Comparison of ENCODE assay signal across 1 cellular context in the genomic region with DNA sequence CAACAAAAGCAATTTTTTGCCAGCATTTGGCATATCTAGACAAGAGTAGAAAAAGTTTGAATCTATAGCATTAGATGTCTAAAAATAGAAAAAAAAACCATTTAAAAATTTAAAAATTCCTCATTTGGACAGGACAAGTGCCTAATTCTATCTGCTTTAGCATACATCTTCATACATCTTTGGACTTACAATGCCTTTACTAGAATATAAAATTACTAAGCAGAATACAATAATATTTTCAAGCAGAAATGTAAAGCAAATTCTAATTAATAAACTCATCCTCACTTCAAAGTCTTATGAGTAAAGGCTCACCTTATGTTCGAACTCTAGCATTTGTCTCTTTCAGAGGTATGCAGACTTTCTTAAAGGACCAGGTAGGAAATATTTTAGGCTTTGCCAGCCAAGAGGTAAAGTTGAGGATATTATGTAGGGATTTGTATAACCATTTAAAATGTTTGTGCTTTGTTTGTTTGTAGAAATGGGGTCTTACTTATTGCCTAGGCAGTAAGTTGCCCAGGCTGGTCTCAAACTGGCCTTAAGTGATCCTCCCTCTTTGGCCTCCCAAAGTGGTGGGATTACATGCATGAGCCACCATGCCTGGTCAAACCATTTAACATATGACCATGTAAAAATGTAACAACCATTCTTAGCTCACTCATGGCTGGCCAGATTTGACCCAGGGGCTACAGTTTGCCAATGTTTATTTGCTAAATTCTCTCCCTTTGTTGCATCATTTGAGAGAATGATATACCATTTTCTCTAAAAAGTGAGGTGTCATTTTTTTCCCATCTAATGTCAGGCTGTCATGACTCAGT.
A peak's percentile ranks its signal among the peaks of the same experiment; 100 is the strongest.
TF ChIP-seq lines count a peak whose summit lies in the region.

No MANE protein-coding gene starts in this region.

TF ChIP-seq in A549, 52 proteins besides CTCF, POLR2A, EP300 and RAD21:
- TF ChIP-seq HDAC2 (IDR thresholded peaks at IDR 0.05) (no peak), CHD2 (IDR thresholded peaks at IDR 0.05; ENCODE audit: low read length, partially characterized antibody) (no peak), RNF2 (IDR thresholded peaks at IDR 0.05; ENCODE audit: borderline replicate concordance, low read depth) (no peak), CBX8 (IDR thresholded peaks at IDR 0.05) (no peak), PHF8 (IDR thresholded peaks at IDR 0.05; ENCODE audit: borderline replicate concordance, low read depth) (no peak), RARB (CRISPR knock-in tag; IDR thresholded peaks at IDR 0.05) (peak; percentile 49; the same call in 1 of the 2 replicates), CBX2 (IDR thresholded peaks at IDR 0.05; ENCODE audit: borderline replicate concordance, low read depth) (no peak), KDM5A (IDR thresholded peaks at IDR 0.05) (no peak), GATA3 (IDR thresholded peaks at IDR 0.05; ENCODE audit: borderline replicate concordance) (no peak), ZSCAN20 (CRISPR knock-in tag; IDR thresholded peaks at IDR 0.05) (no peak), ZC3H11A (IDR thresholded peaks at IDR 0.05) (no peak), CEBPB (IDR thresholded peaks at IDR 0.05) (peak; percentile 44 to 61; a peak in 2 of 4 replicates), ESRRA (IDR thresholded peaks at IDR 0.05; ENCODE audit: borderline replicate concordance, low read length) (no peak), HOXA7 (CRISPR knock-in tag; IDR thresholded peaks at IDR 0.05) (peak; percentile 94; the same call in 1 of the 2 replicates), RCOR1 (IDR thresholded peaks at IDR 0.05; ENCODE audit: low read depth, low read length) (no peak), FOSL2 (IDR thresholded peaks at IDR 0.05) (no peak), FOSL2 (CRISPR knock-in tag; IDR thresholded peaks at IDR 0.05) (peak; percentile 40; the same call in 1 of the 2 replicates), CHD4 (IDR thresholded peaks at IDR 0.05; ENCODE audit: borderline replicate concordance) (no peak), RFX5 (IDR thresholded peaks at IDR 0.05) (no peak), TFCP2L1 (CRISPR knock-in tag; IDR thresholded peaks at IDR 0.05) (0 out of 2 replicates have a peak, but pooled peaks have one; percentile 23), HEYL (CRISPR knock-in tag; IDR thresholded peaks at IDR 0.05) (no peak), EHF (CRISPR knock-in tag; IDR thresholded peaks at IDR 0.05) (no peak), JUN (IDR thresholded peaks at IDR 0.05) (peak in 1 of 2 experiments; percentile 31; a peak in 2 of 5 replicates), POLR2AphosphoS2 (conservative IDR thresholded peaks at IDR 0.05; ENCODE audit: low read length) (peak; percentile 77; the same call in 1 of the 2 replicates), HOXB5 (CRISPR knock-in tag; IDR thresholded peaks at IDR 0.05) (no peak), JUNB (IDR thresholded peaks at IDR 0.05) (no peak), SMC3 (IDR thresholded peaks at IDR 0.05) (no peak), NFE2L2 (conservative IDR thresholded peaks at IDR 0.05; ENCODE audit: low read length) (no peak), SREBF2 (IDR thresholded peaks at IDR 0.05) (no peak), EHMT2 (IDR thresholded peaks at IDR 0.05; ENCODE audit: low read depth) (no peak), MYC (IDR thresholded peaks at IDR 0.05; ENCODE audit: borderline replicate concordance, low read length) (no peak), ZFP36 (IDR thresholded peaks at IDR 0.05; ENCODE audit: borderline replicate concordance, partially characterized antibody) (no peak), FOSB (CRISPR knock-in tag; IDR thresholded peaks at IDR 0.05) (peak; percentile 82), NR3C1 (IDR thresholded peaks at IDR 0.05) (no peak), MAZ (IDR thresholded peaks at IDR 0.05; ENCODE audit: borderline replicate concordance, low read depth, low read length) (no peak)
- TF ChIP-seq, protein P1, sequence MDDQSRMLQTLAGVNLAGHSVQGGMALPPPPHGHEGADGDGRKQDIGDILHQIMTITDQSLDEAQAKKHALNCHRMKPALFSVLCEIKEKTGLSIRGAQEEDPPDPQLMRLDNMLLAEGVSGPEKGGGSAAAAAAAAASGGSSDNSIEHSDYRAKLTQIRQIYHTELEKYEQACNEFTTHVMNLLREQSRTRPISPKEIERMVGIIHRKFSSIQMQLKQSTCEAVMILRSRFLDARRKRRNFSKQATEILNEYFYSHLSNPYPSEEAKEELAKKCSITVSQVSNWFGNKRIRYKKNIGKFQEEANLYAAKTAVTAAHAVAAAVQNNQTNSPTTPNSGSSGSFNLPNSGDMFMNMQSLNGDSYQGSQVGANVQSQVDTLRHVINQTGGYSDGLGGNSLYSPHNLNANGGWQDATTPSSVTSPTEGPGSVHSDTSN (IDR thresholded peaks at IDR 0.05) = no peak
- TF ChIP-seq, protein P2, sequence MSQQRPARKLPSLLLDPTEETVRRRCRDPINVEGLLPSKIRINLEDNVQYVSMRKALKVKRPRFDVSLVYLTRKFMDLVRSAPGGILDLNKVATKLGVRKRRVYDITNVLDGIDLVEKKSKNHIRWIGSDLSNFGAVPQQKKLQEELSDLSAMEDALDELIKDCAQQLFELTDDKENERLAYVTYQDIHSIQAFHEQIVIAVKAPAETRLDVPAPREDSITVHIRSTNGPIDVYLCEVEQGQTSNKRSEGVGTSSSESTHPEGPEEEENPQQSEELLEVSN (IDR thresholded peaks at IDR 0.05; ENCODE audit: borderline replicate concordance, low read depth) = no peak
- TF ChIP-seq, protein P3, sequence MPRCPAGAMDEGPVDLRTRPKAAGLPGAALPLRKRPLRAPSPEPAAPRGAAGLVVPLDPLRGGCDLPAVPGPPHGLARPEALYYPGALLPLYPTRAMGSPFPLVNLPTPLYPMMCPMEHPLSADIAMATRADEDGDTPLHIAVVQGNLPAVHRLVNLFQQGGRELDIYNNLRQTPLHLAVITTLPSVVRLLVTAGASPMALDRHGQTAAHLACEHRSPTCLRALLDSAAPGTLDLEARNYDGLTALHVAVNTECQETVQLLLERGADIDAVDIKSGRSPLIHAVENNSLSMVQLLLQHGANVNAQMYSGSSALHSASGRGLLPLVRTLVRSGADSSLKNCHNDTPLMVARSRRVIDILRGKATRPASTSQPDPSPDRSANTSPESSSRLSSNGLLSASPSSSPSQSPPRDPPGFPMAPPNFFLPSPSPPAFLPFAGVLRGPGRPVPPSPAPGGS (IDR thresholded peaks at IDR 0.05) = no peak
- TF ChIP-seq, protein P4, sequence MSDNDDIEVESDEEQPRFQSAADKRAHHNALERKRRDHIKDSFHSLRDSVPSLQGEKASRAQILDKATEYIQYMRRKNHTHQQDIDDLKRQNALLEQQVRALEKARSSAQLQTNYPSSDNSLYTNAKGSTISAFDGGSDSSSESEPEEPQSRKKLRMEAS (IDR thresholded peaks at IDR 0.05) = no peak
- TF ChIP-seq, protein P5, sequence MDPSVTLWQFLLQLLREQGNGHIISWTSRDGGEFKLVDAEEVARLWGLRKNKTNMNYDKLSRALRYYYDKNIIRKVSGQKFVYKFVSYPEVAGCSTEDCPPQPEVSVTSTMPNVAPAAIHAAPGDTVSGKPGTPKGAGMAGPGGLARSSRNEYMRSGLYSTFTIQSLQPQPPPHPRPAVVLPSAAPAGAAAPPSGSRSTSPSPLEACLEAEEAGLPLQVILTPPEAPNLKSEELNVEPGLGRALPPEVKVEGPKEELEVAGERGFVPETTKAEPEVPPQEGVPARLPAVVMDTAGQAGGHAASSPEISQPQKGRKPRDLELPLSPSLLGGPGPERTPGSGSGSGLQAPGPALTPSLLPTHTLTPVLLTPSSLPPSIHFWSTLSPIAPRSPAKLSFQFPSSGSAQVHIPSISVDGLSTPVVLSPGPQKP (IDR thresholded peaks at IDR 0.05; ENCODE audit: low read depth, low read length) = no peak
- TF ChIP-seq, protein P6, sequence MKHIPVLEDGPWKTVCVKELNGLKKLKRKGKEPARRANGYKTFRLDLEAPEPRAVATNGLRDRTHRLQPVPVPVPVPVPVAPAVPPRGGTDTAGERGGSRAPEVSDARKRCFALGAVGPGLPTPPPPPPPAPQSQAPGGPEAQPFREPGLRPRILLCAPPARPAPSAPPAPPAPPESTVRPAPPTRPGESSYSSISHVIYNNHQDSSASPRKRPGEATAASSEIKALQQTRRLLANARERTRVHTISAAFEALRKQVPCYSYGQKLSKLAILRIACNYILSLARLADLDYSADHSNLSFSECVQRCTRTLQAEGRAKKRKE (CRISPR knock-in tag; IDR thresholded peaks at IDR 0.05; ENCODE audit: low read depth) = no peak
